Comparison of ENCODE assay signal across 14 cellular contexts in genomic region chr20:48705208-48706115, GRCh38.
DNase-seq lines count a peak whose midpoint lies in the region; ATAC-seq and TF ChIP-seq lines count a peak whose summit lies in the region.
"Had no signal": no experiment of that assay in that cellular context is flagged by ENCODE, and none has a peak within 500 bp of the region (broad histone marks: within the 10 kb centered on the region; RNA-seq: fewer than 3 reads in every experiment).

No MANE protein-coding gene starts in this region.

- no peak overlapping the region for H3K9ac ChIP-seq in adipocyte (ENCODE audit: low read length)

- H3K9me3 ChIP-seq in adipocyte (ENCODE audit: control insufficient read depth, low read length) (no peaks in the 10 kb centered on the region), aorta (ENCODE audit: control insufficient read depth, low read length) (no peaks in the 10 kb centered on the region), adrenal gland (replicated peaks in 1 of 3) (no peaks in the 10 kb centered on the region)

- ATAC-seq in stimulated activated naive CD8-positive, alpha-beta T cell treated with anti-CD3 and anti-CD28 coated beads, Interleukin-15, Interleukin-2, amounts not matched to agents 100 U/mL and 50 U/mL, for 24 hours, result no peak
- ATAC-seq in aorta (ENCODE audit: low FRiP score), result no peak

- peaks cover 25% of the 10 kb centered on the region for H3K4me1 ChIP-seq in adipocyte (ENCODE audit: control insufficient read depth, insufficient read depth, low read length)
- peaks cover 9 to 14% of the 10 kb centered on the region in 2 donors for H3K4me1 ChIP-seq in aorta (ENCODE audit: control insufficient read depth in 1 of 2, insufficient read depth in 2 of 2, low read length in 2 of 2)
- peaks cover 5 to 27% of the 10 kb centered on the region in 2 donors for H3K4me1 ChIP-seq in adrenal gland (replicated peaks in 1 of 2)

- no peak for TF ChIP-seq POLR2A in adrenal gland (IDR thresholded peaks at IDR 0.05)

- H3K36me3 ChIP-seq in adipocyte (ENCODE audit: control insufficient read depth, insufficient read depth, low read length, severe bottlenecking) (no peaks in the 10 kb centered on the region), aorta (ENCODE audit: control insufficient read depth in 1 of 2, insufficient read depth in 2 of 2, low read length in 1 of 2) (no peaks in the 10 kb centered on the region), adrenal gland (replicated peaks in 1 of 2) (no peaks in the 10 kb centered on the region)

- H3K27me3 Mint-ChIP-seq in stimulated activated naive CD8-positive, alpha-beta T cell treated with anti-CD3 and anti-CD28 coated beads, Interleukin-15, Interleukin-2, amounts not matched to agents 100 ng/mL and 50 ng/mL, for 24 hours, result no peaks in the 10 kb centered on the region
- peaks cover 0 to 33% (median 7%) of the 10 kb centered on the region in 3 donors for H3K27me3 Mint-ChIP-seq in immature natural killer cell (ENCODE audit: low read depth in 3 of 3)
- H3K27me3 Mint-ChIP-seq: stimulated activated naive CD8-positive, alpha-beta T cell treated with anti-CD3 and anti-CD28 coated beads, Interleukin-15, amount 100 ng/mL, for 72 hours had no signal

- H3K27ac Mint-ChIP-seq in stimulated activated naive CD8-positive, alpha-beta T cell treated with anti-CD3 and anti-CD28 coated beads, Interleukin-15, Interleukin-2, amounts not matched to agents 100 ng/mL and 50 ng/mL, for 24 hours, result peak overlapping the region; percentile 57
- H3K27ac Mint-ChIP-seq in immature natural killer cell, result peak overlapping the region; percentile 57 to 84 (median 75)

- H3K4me3 ChIP-seq in adipocyte (ENCODE audit: low read length) (no peak overlapping the region), aorta (ENCODE audit: low read length in 2 of 2) (no peak overlapping the region), adrenal gland (no peak overlapping the region)
- H3K4me3 ChIP-seq: PC-9 had no signal

- peaks cover 60% of the 10 kb centered on the region for H3K4me1 Mint-ChIP-seq in stimulated activated naive CD8-positive, alpha-beta T cell treated with anti-CD3 and anti-CD28 coated beads, Interleukin-15, Interleukin-2, amounts not matched to agents 100 ng/mL and 50 ng/mL, for 24 hours (ENCODE audit: low read depth)
- H3K4me1 Mint-ChIP-seq in immature natural killer cell, result peaks cover 95 to 97% of the 10 kb centered on the region in 2 donors

- no peak for TF ChIP-seq CTCF in adrenal gland (IDR thresholded peaks at IDR 0.05)

- H3K27ac ChIP-seq in aorta (ENCODE audit: low read depth in 1 of 2, low read length in 2 of 2) (peak overlapping the region; percentile 65 to 88), adrenal gland (no peak overlapping the region)
- H3K27ac ChIP-seq: PC-9 had no signal

- intact Hi-C loops in aorta (cut with DNase I), result no loop called here
- intact Hi-C loops in adrenal gland (cut with DNase I), result no loop called here

- no peak overlapping the region for H3K4me3 Mint-ChIP-seq in stimulated activated naive CD8-positive, alpha-beta T cell treated with anti-CD3 and anti-CD28 coated beads, Interleukin-15, Interleukin-2, amounts not matched to agents 100 ng/mL and 50 ng/mL, for 24 hours
- peak overlapping the region in 3 of 5 donors; percentile 15 to 32 (median 28) for H3K4me3 Mint-ChIP-seq in immature natural killer cell

- no peak for DNase-seq in stimulated activated naive CD8-positive, alpha-beta T cell treated with anti-CD3 and anti-CD28 coated beads, Interleukin-15, Interleukin-2, amounts not matched to agents 100 U/mL and 50 U/mL, for 24 hours
- peak; percentile 58 for DNase-seq in adipocyte (ENCODE audit: low read depth)
- DNase-seq in immature natural killer cell, result no peak
- DNase-seq in aorta, result no peak
- no peak for DNase-seq in EL
- no peak for DNase-seq in stimulated activated CD4-positive, alpha-beta T cell treated with anti-CD3 and anti-CD28 coated beads, Interleukin-1b, Interleukin-23, amount 100 ng/mL, for 48 hours
- no peak for DNase-seq in adrenal gland
- DNase-seq: amniotic stem cell; C1 segment of cervical spinal cord; NCI-H446; stimulated activated CD4-positive, alpha-beta T cell treated with anti-CD3 and anti-CD28 coated beads, Interleukin-4, amount 100 ng/mL, for 24 hours; stimulated activated naive CD8-positive, alpha-beta T cell treated with anti-CD3 and anti-CD28 coated beads, Interleukin-15, amount 100 ng/mL, for 72 hours had no signal

- H3K27me3 ChIP-seq in adipocyte (replicated peaks; ENCODE audit: control insufficient read depth, insufficient read depth, low read length), result peaks cover 50% of the 10 kb centered on the region
- no peaks in the 10 kb centered on the region for H3K27me3 ChIP-seq in aorta (ENCODE audit: control insufficient read depth in 1 of 2, insufficient read depth in 2 of 2, low read length in 1 of 2)
- H3K27me3 ChIP-seq in adrenal gland, result no peaks in the 10 kb centered on the region

- WGBS in aorta, 2 donors, result 69 to 74% methylated on average over 9 of the region's 9 CpGs
- 80 to 82% (median 81%) methylated on average over 9 of the region's 9 CpGs for WGBS in adrenal gland, 4 donors

- H3K36me3 Mint-ChIP-seq in stimulated activated naive CD8-positive, alpha-beta T cell treated with anti-CD3 and anti-CD28 coated beads, Interleukin-15, Interleukin-2, amounts not matched to agents 100 ng/mL and 50 ng/mL, for 24 hours (ENCODE audit: low read depth), result peaks cover 60% of the 10 kb centered on the region
- peaks cover 30 to 54% (median 45%) of the 10 kb centered on the region in 3 donors for H3K36me3 Mint-ChIP-seq in immature natural killer cell

- no peaks in the 10 kb centered on the region for H3K9me3 Mint-ChIP-seq in stimulated activated naive CD8-positive, alpha-beta T cell treated with anti-CD3 and anti-CD28 coated beads, Interleukin-15, Interleukin-2, amounts not matched to agents 100 ng/mL and 50 ng/mL, for 24 hours
- no peaks in the 10 kb centered on the region for H3K9me3 Mint-ChIP-seq in immature natural killer cell
- H3K9me3 Mint-ChIP-seq: stimulated activated naive CD8-positive, alpha-beta T cell treated with anti-CD3 and anti-CD28 coated beads, Interleukin-15, amount 100 ng/mL, for 72 hours had no signal

Comparison
In these comparisons a context has a peak if more than half of its experiments do, and no peak if none do; other contexts are left out.
1. H3K27ac ChIP-seq: peak in aorta (2 of 2); none in adrenal gland (0 of 5).